ENCODE assay signal across 2 cellular contexts in the genomic region with DNA sequence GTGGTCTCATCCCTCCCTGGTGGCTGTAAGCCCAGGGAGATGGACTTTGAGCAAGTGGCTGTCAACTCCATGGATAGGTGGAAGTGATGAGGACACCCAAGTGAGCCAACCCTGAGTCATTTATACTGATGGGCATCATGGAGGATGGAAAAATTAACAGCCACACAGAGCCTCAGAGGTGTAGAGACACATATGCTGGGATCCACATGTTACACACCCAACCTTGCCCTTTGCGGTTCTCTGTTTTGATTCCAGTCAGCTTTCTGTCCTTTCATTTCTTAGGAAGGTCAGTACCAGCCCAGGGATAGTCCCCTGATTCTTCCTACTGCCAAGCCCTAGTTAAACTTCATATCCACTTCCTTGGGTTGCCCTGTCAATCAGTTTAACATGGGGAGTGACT.
TF ChIP-seq lines count a peak whose summit lies in the region.

No MANE protein-coding gene starts in this region.

TF ChIP-seq in HEK293T, 16 proteins besides CTCF, POLR2A, EP300 and RAD21:
- TF ChIP-seq, protein P1, sequence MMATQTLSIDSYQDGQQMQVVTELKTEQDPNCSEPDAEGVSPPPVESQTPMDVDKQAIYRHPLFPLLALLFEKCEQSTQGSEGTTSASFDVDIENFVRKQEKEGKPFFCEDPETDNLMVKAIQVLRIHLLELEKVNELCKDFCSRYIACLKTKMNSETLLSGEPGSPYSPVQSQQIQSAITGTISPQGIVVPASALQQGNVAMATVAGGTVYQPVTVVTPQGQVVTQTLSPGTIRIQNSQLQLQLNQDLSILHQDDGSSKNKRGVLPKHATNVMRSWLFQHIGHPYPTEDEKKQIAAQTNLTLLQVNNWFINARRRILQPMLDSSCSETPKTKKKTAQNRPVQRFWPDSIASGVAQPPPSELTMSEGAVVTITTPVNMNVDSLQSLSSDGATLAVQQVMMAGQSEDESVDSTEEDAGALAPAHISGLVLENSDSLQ (IDR thresholded peaks at IDR 0.05): peak; percentile 54
- no peak for TF ChIP-seq FOXK2 (IDR thresholded peaks at IDR 0.05)
TF ChIP-seq in HEK293T: peak in this region for 1.

TF ChIP-seq in K562, 482 proteins besides CTCF, POLR2A, EP300 and RAD21 (continued from another document):
- TF ChIP-seq, protein P1 (IDR thresholded peaks at IDR 0.05): 0 out of 2 replicates have a peak, but pooled peaks have one; percentile 16
